ENCODE assay signal across 1 cellular context in genomic region chr9:107794259-107794658, GRCh38.
TF ChIP-seq lines count a peak whose summit lies in the region.

No MANE protein-coding gene starts in this region.

TF ChIP-seq in K562, 482 proteins besides CTCF, POLR2A, EP300 and RAD21 (continued from another document and continues in another):
- TF ChIP-seq PBX2 (CRISPR knock-in tag; IDR thresholded peaks at IDR 0.05; ENCODE audit: low read depth) (no peak), PBX2 (tag; conservative IDR thresholded peaks at IDR 0.05; ENCODE audit: low read depth) (peak; percentile 89), TGIF2 (CRISPR knock-in tag; IDR thresholded peaks at IDR 0.05) (no peak), ETV1 (tag; conservative IDR thresholded peaks at IDR 0.05; ENCODE audit: low read depth) (no peak), TAF15 (IDR thresholded peaks at IDR 0.05; ENCODE audit: low read depth, low read length) (no peak), ARID4B (CRISPR knock-in tag; IDR thresholded peaks at IDR 0.05) (no peak), ZNF134 (CRISPR knock-in tag; conservative IDR thresholded peaks at IDR 0.05) (no peak), SIRT6 (IDR thresholded peaks at IDR 0.05; ENCODE audit: low read depth, low read length) (no peak), ARID1B (IDR thresholded peaks at IDR 0.05) (peak; percentile 96), TRIM28 (IDR thresholded peaks at IDR 0.05) (no peak), JUND (IDR thresholded peaks at IDR 0.05; ENCODE audit: borderline replicate concordance, low read depth, low read length) (peak; percentile 39; the same call in 1 of the 2 replicates), JUND (tag; IDR thresholded peaks at IDR 0.05; ENCODE audit: borderline replicate concordance, low read depth, low read length) (no peak; the same call in 2 of the 3 replicates), ZNF668 (CRISPR knock-in tag; IDR thresholded peaks at IDR 0.05) (no peak), NFIX (CRISPR knock-in tag; IDR thresholded peaks at IDR 0.05; ENCODE audit: low read depth) (no peak), CCNT2 (IDR thresholded peaks at IDR 0.05; ENCODE audit: borderline replicate concordance, extremely low read depth, insufficient read length, low read depth, low read length) (peak; percentile 64), RBM22 (IDR thresholded peaks at IDR 0.05; ENCODE audit: low read depth, low read length, poor library complexity, severe bottlenecking) (no peak), SNIP1 (IDR thresholded peaks at IDR 0.05; ENCODE audit: low read depth) (no peak), HSF4 (CRISPR knock-in tag; IDR thresholded peaks at IDR 0.05; ENCODE audit: borderline replicate concordance) (no peak), MECOM (CRISPR knock-in tag; IDR thresholded peaks at IDR 0.05) (0 out of 2 replicates have a peak, but pooled peaks have one; percentile 4), DNMT1 (IDR thresholded peaks at IDR 0.05) (no peak), KLF6 (CRISPR knock-in tag; IDR thresholded peaks at IDR 0.05; ENCODE audit: borderline replicate concordance) (no peak), ATF1 (CRISPR knock-in tag; IDR thresholded peaks at IDR 0.05) (no peak), ATF1 (tag; IDR thresholded peaks at IDR 0.05) (no peak), POLR2AphosphoS5 (IDR thresholded peaks at IDR 0.05; ENCODE audit: control insufficient read depth, insufficient read depth, low read depth, low read length) (peak; percentile 90), FOXM1 (IDR thresholded peaks at IDR 0.05; ENCODE audit: low read depth) (peak; percentile 84), FOXM1 (CRISPR knock-in tag; IDR thresholded peaks at IDR 0.05; ENCODE audit: low read depth) (no peak), ZEB2 (IDR thresholded peaks at IDR 0.05) (no peak), EP400 (IDR thresholded peaks at IDR 0.05) (no peak), RNF2 (IDR thresholded peaks at IDR 0.05) (peak; percentile 45; the same call in 1 of the 2 replicates), CTBP1 (IDR thresholded peaks at IDR 0.05; ENCODE audit: borderline replicate concordance) (peak; percentile 23; the same call in 1 of the 2 replicates), JUNB (CRISPR knock-in tag; conservative IDR thresholded peaks at IDR 0.05) (no peak), ZFPM2 (CRISPR knock-in tag; IDR thresholded peaks at IDR 0.05) (no peak), ZNF79 (CRISPR knock-in tag; IDR thresholded peaks at IDR 0.05; ENCODE audit: low read depth) (no peak), ZKSCAN8 (CRISPR knock-in tag; IDR thresholded peaks at IDR 0.05) (0 out of 2 replicates have a peak, but pooled peaks have one; percentile 34), HEY1 (CRISPR knock-in tag; IDR thresholded peaks at IDR 0.05; ENCODE audit: borderline replicate concordance) (0 out of 2 replicates have a peak, but pooled peaks have one; percentile 21), HNRNPLL (IDR thresholded peaks at IDR 0.05; ENCODE audit: low read depth, low read length, poor library complexity, severe bottlenecking) (no peak), MEIS2 (IDR thresholded peaks at IDR 0.05; ENCODE audit: partially characterized antibody) (peak; percentile 98), SRSF7 (optimal IDR thresholded peaks at IDR 0.05; ENCODE audit: low read depth, low read length) (no peak), ZNF644 (tag; IDR thresholded peaks at IDR 0.05; ENCODE audit: low read depth) (peak; percentile 84; the same call in 1 of the 2 replicates), GTF2A2 (tag; IDR thresholded peaks at IDR 0.05) (no peak), HMGN3 (IDR thresholded peaks at IDR 0.05; ENCODE audit: borderline replicate concordance, extremely low read depth, insufficient read length, low read depth, low read length) (peak; percentile 53), ZNF174 (CRISPR knock-in tag; IDR thresholded peaks at IDR 0.05) (no peak), LEF1 (IDR thresholded peaks at IDR 0.05) (peak; percentile 66; the same call in 1 of the 2 replicates), USF1 (CRISPR knock-in tag; IDR thresholded peaks at IDR 0.05) (no peak), XRCC3 (IDR thresholded peaks at IDR 0.05) (no peak), ZNF197 (CRISPR knock-in tag; IDR thresholded peaks at IDR 0.05; ENCODE audit: low read depth) (0 out of 2 replicates have a peak, but pooled peaks have one; percentile 44), PHF21A (IDR thresholded peaks at IDR 0.05; ENCODE audit: borderline replicate concordance, low read depth) (no peak), ZNF165 (CRISPR knock-in tag; IDR thresholded peaks at IDR 0.05; ENCODE audit: borderline replicate concordance) (no peak), DPF2 (IDR thresholded peaks at IDR 0.05) (peak; percentile 93), NR3C1 (CRISPR knock-in tag; IDR thresholded peaks at IDR 0.05) (no peak), ELK1 (CRISPR knock-in tag; IDR thresholded peaks at IDR 0.05) (no peak), HDAC2 (IDR thresholded peaks at IDR 0.05) (peak; percentile 92)
- TF ChIP-seq, protein P1, sequence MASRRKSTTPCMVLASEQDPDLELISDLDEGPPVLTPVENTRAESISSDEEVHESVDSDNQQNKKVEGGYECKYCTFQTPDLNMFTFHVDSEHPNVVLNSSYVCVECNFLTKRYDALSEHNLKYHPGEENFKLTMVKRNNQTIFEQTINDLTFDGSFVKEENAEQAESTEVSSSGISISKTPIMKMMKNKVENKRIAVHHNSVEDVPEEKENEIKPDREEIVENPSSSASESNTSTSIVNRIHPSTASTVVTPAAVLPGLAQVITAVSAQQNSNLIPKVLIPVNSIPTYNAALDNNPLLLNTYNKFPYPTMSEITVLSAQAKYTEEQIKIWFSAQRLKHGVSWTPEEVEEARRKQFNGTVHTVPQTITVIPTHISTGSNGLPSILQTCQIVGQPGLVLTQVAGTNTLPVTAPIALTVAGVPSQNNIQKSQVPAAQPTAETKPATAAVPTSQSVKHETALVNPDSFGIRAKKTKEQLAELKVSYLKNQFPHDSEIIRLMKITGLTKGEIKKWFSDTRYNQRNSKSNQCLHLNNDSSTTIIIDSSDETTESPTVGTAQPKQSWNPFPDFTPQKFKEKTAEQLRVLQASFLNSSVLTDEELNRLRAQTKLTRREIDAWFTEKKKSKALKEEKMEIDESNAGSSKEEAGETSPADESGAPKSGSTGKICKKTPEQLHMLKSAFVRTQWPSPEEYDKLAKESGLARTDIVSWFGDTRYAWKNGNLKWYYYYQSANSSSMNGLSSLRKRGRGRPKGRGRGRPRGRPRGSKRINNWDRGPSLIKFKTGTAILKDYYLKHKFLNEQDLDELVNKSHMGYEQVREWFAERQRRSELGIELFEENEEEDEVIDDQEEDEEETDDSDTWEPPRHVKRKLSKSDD (conservative IDR thresholded peaks at IDR 0.05; ENCODE audit: low read length), result no peak
- TF ChIP-seq, protein P2, sequence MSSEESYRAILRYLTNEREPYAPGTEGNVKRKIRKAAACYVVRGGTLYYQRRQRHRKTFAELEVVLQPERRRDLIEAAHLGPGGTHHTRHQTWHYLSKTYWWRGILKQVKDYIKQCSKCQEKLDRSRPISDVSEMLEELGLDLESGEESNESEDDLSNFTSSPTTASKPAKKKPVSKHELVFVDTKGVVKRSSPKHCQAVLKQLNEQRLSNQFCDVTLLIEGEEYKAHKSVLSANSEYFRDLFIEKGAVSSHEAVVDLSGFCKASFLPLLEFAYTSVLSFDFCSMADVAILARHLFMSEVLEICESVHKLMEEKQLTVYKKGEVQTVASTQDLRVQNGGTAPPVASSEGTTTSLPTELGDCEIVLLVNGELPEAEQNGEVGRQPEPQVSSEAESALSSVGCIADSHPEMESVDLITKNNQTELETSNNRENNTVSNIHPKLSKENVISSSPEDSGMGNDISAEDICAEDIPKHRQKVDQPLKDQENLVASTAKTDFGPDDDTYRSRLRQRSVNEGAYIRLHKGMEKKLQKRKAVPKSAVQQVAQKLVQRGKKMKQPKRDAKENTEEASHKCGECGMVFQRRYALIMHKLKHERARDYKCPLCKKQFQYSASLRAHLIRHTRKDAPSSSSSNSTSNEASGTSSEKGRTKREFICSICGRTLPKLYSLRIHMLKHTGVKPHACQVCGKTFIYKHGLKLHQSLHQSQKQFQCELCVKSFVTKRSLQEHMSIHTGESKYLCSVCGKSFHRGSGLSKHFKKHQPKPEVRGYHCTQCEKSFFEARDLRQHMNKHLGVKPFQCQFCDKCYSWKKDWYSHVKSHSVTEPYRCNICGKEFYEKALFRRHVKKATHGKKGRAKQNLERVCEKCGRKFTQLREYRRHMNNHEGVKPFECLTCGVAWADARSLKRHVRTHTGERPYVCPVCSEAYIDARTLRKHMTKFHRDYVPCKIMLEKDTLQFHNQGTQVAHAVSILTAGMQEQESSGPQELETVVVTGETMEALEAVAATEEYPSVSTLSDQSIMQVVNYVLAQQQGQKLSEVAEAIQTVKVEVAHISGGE (CRISPR knock-in tag; IDR thresholded peaks at IDR 0.05), result peak in 1 of 3 experiments; percentile 55; a peak in 2 of 6 replicates
- TF ChIP-seq, protein P3, sequence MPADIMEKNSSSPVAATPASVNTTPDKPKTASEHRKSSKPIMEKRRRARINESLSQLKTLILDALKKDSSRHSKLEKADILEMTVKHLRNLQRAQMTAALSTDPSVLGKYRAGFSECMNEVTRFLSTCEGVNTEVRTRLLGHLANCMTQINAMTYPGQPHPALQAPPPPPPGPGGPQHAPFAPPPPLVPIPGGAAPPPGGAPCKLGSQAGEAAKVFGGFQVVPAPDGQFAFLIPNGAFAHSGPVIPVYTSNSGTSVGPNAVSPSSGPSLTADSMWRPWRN (IDR thresholded peaks at IDR 0.05; ENCODE audit: low read depth), result peak; percentile 36; the same call in 1 of the 2 replicates
- TF ChIP-seq, protein P4, sequence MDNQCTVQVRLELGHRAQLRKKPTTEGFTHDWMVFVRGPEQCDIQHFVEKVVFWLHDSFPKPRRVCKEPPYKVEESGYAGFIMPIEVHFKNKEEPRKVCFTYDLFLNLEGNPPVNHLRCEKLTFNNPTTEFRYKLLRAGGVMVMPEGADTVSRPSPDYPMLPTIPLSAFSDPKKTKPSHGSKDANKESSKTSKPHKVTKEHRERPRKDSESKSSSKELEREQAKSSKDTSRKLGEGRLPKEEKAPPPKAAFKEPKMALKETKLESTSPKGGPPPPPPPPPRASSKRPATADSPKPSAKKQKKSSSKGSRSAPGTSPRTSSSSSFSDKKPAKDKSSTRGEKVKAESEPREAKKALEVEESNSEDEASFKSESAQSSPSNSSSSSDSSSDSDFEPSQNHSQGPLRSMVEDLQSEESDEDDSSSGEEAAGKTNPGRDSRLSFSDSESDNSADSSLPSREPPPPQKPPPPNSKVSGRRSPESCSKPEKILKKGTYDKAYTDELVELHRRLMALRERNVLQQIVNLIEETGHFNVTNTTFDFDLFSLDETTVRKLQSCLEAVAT (IDR thresholded peaks at IDR 0.05), result peak in 1 of 2 experiments; percentile 36; a peak in 1 of 4 replicates
